ENCODE assay signal across 9 cellular contexts in the genomic region with DNA sequence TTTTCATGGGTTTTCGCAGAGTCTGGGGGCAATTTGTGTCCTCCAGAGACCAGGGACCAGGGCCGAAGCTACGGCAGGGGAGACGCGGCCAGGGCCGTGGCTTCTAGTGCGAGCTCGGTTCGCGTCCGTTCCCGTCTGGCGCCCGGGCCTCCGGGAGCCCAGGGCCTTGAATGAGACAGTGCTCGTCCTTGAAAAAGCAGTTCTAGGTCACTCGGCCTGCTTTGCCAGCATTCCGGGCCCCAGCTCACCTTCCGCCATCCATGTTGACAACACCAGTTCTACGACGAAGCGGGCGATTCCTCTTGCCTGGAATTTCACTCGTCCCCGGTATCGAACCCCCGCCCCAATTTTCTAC. TPM values are rescaled to one million over a fixed set of nuclear protein-coding genes. Genes with fewer than 3 reads are reported as not detected.
DNase-seq lines count a peak whose midpoint lies in the region; ATAC-seq, FAIRE-seq and TF ChIP-seq lines count a peak whose summit lies in the region.
"Had no signal": no experiment of that assay in that cellular context is flagged by ENCODE, and none has a peak within 500 bp of the region (broad histone marks: within the 10 kb centered on the region; RNA-seq: fewer than 3 reads in every experiment).

No MANE protein-coding gene starts in this region.

- peaks cover 18% of the 10 kb centered on the region for H3K27me3 Mint-ChIP-seq in stimulated activated memory B cell treated with anti-CD40 and anti-IgM and Interleukin-4, amounts not matched to agents 10 μg/mL and 1 μg/mL and 100 μg/mL, for 72 hours

- H3K4me1 Mint-ChIP-seq in stimulated activated memory B cell treated with anti-CD40 and anti-IgM and Interleukin-4, amounts not matched to agents 10 μg/mL and 1 μg/mL and 100 μg/mL, for 72 hours: peaks cover 17% of the 10 kb centered on the region

- H3K4me1 ChIP-seq in KMS-11 (ENCODE audit: low read depth, poor library complexity, severe bottlenecking) (peaks cover 8% of the 10 kb centered on the region), K562 (replicated peaks in 1 of 2; ENCODE audit: control insufficient read depth in 2 of 2, insufficient read depth in 2 of 2, low read length in 2 of 2) (peaks cover 4 to 9% of the 10 kb centered on the region in 2 experiments; a peak in 3 of 5 replicates)

- TF ChIP-seq CTCF in AG04450 (IDR thresholded peaks at IDR 0.05; ENCODE audit: low read depth, low read length): no peak
- TF ChIP-seq CTCF in KMS-11 (conservative IDR thresholded peaks at IDR 0.05; ENCODE audit: low read depth, low read length): no peak
- no peak for TF ChIP-seq CTCF in K562 (IDR thresholded peaks at IDR 0.05 in 2 of 3, conservative IDR thresholded peaks at IDR 0.05 in 1 of 3; ENCODE audit: insufficient read depth in 2 of 3, low read depth in 1 of 3, low read length in 3 of 3)

- H3K27me3 ChIP-seq in AG04450 (ENCODE audit: control insufficient read depth, insufficient read depth, low read length): peaks cover 7% of the 10 kb centered on the region
- no peaks in the 10 kb centered on the region for H3K27me3 ChIP-seq in KMS-11 (ENCODE audit: insufficient read depth, low read depth)
- H3K27me3 ChIP-seq in K562 (ENCODE audit: control insufficient read depth in 2 of 2, insufficient read depth in 2 of 2, low read length in 2 of 2): no peaks in the 10 kb centered on the region; a peak in 1 of 5 replicates

- CTCF ChIA-PET in AG04450 (lab: Charles Lee): interaction anchor here (4.0 to 5.4 kb wide), 2 partner anchors 9 to 420 kb away, joined by 29 to 58 read pairs; no protein-coding TSS in a partner anchor
- CTCF ChIA-PET in K562 (lab: Yijun Ruan, JAX; ENCODE audit: low intra/inter-chr PET ratio): interaction anchor here (1.0 kb wide), 1 partner anchor 9 kb away, joined by 3 read pairs; no protein-coding TSS in a partner anchor

- peak; percentile 29 for ATAC-seq in GM19395 (IDR thresholded peaks at IDR 0.05; ENCODE audit: unreplicated experiment)
- ATAC-seq in K562: peak; percentile 66
- peak; percentile 37 for ATAC-seq in stimulated activated memory B cell treated with anti-CD40 and anti-IgM and Interleukin-4, amounts not matched to agents 10 μg/mL and 1 μg/mL and 100 μg/mL, for 72 hours

- H3K27ac ChIP-seq in AG04450 (ENCODE audit: low read depth, low read length) (peak overlapping the region; percentile 63), KMS-11 (peak overlapping the region; percentile 88), K562 (ENCODE audit: extremely low read depth, low read depth, low read length) (peak overlapping the region; percentile 100)

- H3K79me2 ChIP-seq in KMS-11 (ENCODE audit: insufficient read depth, low read depth): no peaks in the 10 kb centered on the region
- H3K79me2 ChIP-seq in K562 (ENCODE audit: control insufficient read depth, insufficient read depth, low read length): peaks cover 22% of the 10 kb centered on the region

- WGBS in K562 (ENCODE audit: insufficient coverage, low coverage, missing lambda C conversion rate): under 1% methylated on average over 27 of the region's 27 CpGs

- no peak for DNase-seq in AG04450 (ENCODE audit: low read depth, low spot score)
- DNase-seq in K562 (ENCODE audit: extremely low read depth in 1 of 4, low spot score in 3 of 4): peak; percentile 32 to 54 (median 38)
- DNase-seq in iris pigment epithelial cell (ENCODE audit: low read depth): peak; percentile 22
- no peak for DNase-seq in pons (ENCODE audit: low spot score)
- DNase-seq in NCI-H2029 treated with DMSO at 0.1 percent for 48 hours (lab: John Stamatoyannopoulos, UW): no peak

- peak overlapping the region; percentile 98 for H3K27ac Mint-ChIP-seq in stimulated activated memory B cell treated with anti-CD40 and anti-IgM and Interleukin-4, amounts not matched to agents 10 μg/mL and 1 μg/mL and 100 μg/mL, for 72 hours

- TF ChIP-seq POLR2A in K562 (conservative IDR thresholded peaks at IDR 0.05): peak; percentile 15; the same call in 1 of the 2 replicates

- peak overlapping the region; percentile 75 for H3K4me3 ChIP-seq in AG04450 (ENCODE audit: low read depth, low read length)
- no peak overlapping the region for H3K4me3 ChIP-seq in KMS-11 (IDR thresholded peaks at IDR 0.05; ENCODE audit: insufficient read depth, low read depth, low read length)
- peak overlapping the region; percentile 73 for H3K4me3 ChIP-seq in K562

- H3K9me3 ChIP-seq in AG04450 (ENCODE audit: control insufficient read depth, insufficient read depth, low read length) (no peaks in the 10 kb centered on the region; the same call in 1 of the 2 replicates), K562 (replicated peaks; ENCODE audit: control insufficient read depth, insufficient read depth, low read depth, low read length) (no peaks in the 10 kb centered on the region)

- TF ChIP-seq RAD21 in K562 (CRISPR knock-in tag; conservative IDR thresholded peaks at IDR 0.05 in 1 of 2, IDR thresholded peaks at IDR 0.05 in 1 of 2): no peak

- POLR2A ChIA-PET in AG04450 (lab: Yijun Ruan, JAX) (no interaction called here), K562 (lab: Yijun Ruan, JAX) (interaction anchor here (0.6 to 2.1 kb wide), 13 partner anchors 9 to 431 kb away, joined by 3 to 8 read pairs (median 3); no protein-coding TSS in a partner anchor)

- H3K4me3 Mint-ChIP-seq in stimulated activated memory B cell treated with anti-CD40 and anti-IgM and Interleukin-4, amounts not matched to agents 10 μg/mL and 1 μg/mL and 100 μg/mL, for 72 hours: peak overlapping the region; percentile 81

- H3K36me3 ChIP-seq in KMS-11 (ENCODE audit: insufficient read depth): no peaks in the 10 kb centered on the region
- H3K36me3 ChIP-seq in K562 (ENCODE audit: control insufficient read depth, insufficient read depth, low read length): no peaks in the 10 kb centered on the region; the same call in 2 of the 3 replicates

- H4K20me1 ChIP-seq in KMS-11 (ENCODE audit: insufficient read depth): no peaks in the 10 kb centered on the region
- no peaks in the 10 kb centered on the region for H4K20me1 ChIP-seq in K562 (replicated peaks; ENCODE audit: control insufficient read depth, insufficient read depth, low read length)

- H3K9me1 ChIP-seq in K562 (ENCODE audit: control insufficient read depth, insufficient read depth, low read length): no peaks in the 10 kb centered on the region

- no peak for TF ChIP-seq EP300 in K562 (IDR thresholded peaks at IDR 0.05; ENCODE audit: low read length)

- TSS peak; percentile 66 for BruUV-seq in K562 (replicated peaks; lab: Mats Ljungman, UMichigan)

- H3K9ac ChIP-seq in KMS-11 (peak overlapping the region; percentile 86), K562 (ENCODE audit: insufficient read depth in 1 of 2, low read depth in 2 of 2, low read length in 2 of 2) (peak overlapping the region; percentile 98 to 100)

- H2AFZ ChIP-seq in KMS-11 (ENCODE audit: low read depth) (peak overlapping the region; percentile 96), K562 (ENCODE audit: low read depth, low read length) (peak overlapping the region; percentile 93)

- H3K4me2 ChIP-seq in KMS-11: peak overlapping the region; percentile 62; the same call in 1 of the 2 replicates
- H3K4me2 ChIP-seq in K562 (ENCODE audit: insufficient read depth, low read length): peak overlapping the region; percentile 99

- intact Hi-C loops in K562 (cut with micrococcal nuclease): loop anchor here (2.0 kb wide), 1 partner anchor 152 kb away; a partner anchor contains a TSS

- peaks cover 10% of the 10 kb centered on the region for H3K9me3 Mint-ChIP-seq in stimulated activated memory B cell treated with anti-CD40 and anti-IgM and Interleukin-4, amounts not matched to agents 10 μg/mL and 1 μg/mL and 100 μg/mL, for 72 hours

- no peak for FAIRE-seq in K562 (lab: Jason Lieb, UNC)
- FAIRE-seq: endometrium had no signal

- H3K36me3 Mint-ChIP-seq in stimulated activated memory B cell treated with anti-CD40 and anti-IgM and Interleukin-4, amounts not matched to agents 10 μg/mL and 1 μg/mL and 100 μg/mL, for 72 hours: peaks cover 28% of the 10 kb centered on the region

- in situ Hi-C loops in K562 (cut with MboI): no loop called here

RNA-seq across cellular contexts. Expression of a gene that starts 4.5 kb away (rescaled TPM):
- not detected in 2 replicates for polyA plus RNA-seq in AG04450 (2011; rRNA removed)
- not detected in 2 replicates for polyA minus RNA-seq in AG04450 (2011; rRNA and poly(A)+ RNA removed)
- total RNA-seq in K562 (2011; cell fraction: chromatin; rRNA removed; ENCODE audit: low replicate concordance): not detected in 2 replicates
- total RNA-seq in K562 (2011; cell fraction: nucleolus; rRNA removed): 0.33 TPM in 1 of 2 replicates, not detected in the other
- total RNA-seq in K562 (2011; cell fraction: nucleoplasm; rRNA removed): not detected in 2 replicates
- not detected in 2 replicates for total RNA-seq in K562 (2014; rRNA removed)
- total RNA-seq in K562 (2014; rRNA removed; fragmentation: Illumina TruSeq; extraction: Trizol): not detected in 2 replicates
- total RNA-seq in K562 (2015; rRNA removed; fragmentation: Illumina TruSeq; extraction: Trizol): not detected in 2 replicates
- total RNA-seq in K562 (2021): not detected in 2 replicates
- not detected in 2 replicates for polyA plus RNA-seq in K562 (2011; rRNA removed)
- not detected in 2 replicates for polyA plus RNA-seq in K562 (2011; cell fraction: cytosol; rRNA removed)
- not detected in 2 replicates for polyA plus RNA-seq in K562 (2011; cell fraction: nucleus; rRNA removed)
- polyA plus RNA-seq in K562 (2012): 0.21 and 0.76 TPM in 2 replicates
- not detected in 2 replicates for polyA plus RNA-seq in K562 (2014; fragmentation: Illumina TruSeq; extraction: Trizol)
- polyA plus RNA-seq in K562 (2014; fragmentation: Nextera tagmentation; extraction: Ambion mirVana): not detected
- polyA plus RNA-seq in K562 (2014; rRNA removed): not detected in 2 replicates
- not detected in 2 replicates for polyA minus RNA-seq in K562 (2011; rRNA and poly(A)+ RNA removed)
- polyA minus RNA-seq in K562 (2011; cell fraction: cytosol; rRNA and poly(A)+ RNA removed): not detected in 2 replicates
- not detected in 2 replicates for polyA minus RNA-seq in K562 (2011; cell fraction: nucleus; rRNA and poly(A)+ RNA removed)

RNA-seq across cellular contexts. Expression of a gene that starts 15.2 kb away (rescaled TPM):
- polyA plus RNA-seq in AG04450 (2011; rRNA removed) (0.24 and 0.32 TPM in 2 replicates), K562 (2011; rRNA removed) (not detected in 2 replicates), K562 (2014; fragmentation: Illumina TruSeq; extraction: Trizol) (not detected in 2 replicates), K562 (2014; fragmentation: Nextera tagmentation; extraction: Ambion mirVana) (not detected), K562 (2014; rRNA removed) (not detected in 2 replicates)
- 0.28 and 0.35 TPM in 2 replicates for polyA minus RNA-seq in AG04450 (2011; rRNA and poly(A)+ RNA removed)
- not detected in 2 replicates for total RNA-seq in K562 (2011; cell fraction: chromatin; rRNA removed; ENCODE audit: low replicate concordance)
- total RNA-seq in K562 (2011; cell fraction: nucleolus; rRNA removed): not detected in 2 replicates
- total RNA-seq in K562 (2011; cell fraction: nucleoplasm; rRNA removed): not detected in 2 replicates
- total RNA-seq in K562 (2014; rRNA removed) (0.04 TPM in 1 of 2 replicates, not detected in the other), K562 (2014; rRNA removed; fragmentation: Illumina TruSeq; extraction: Trizol) (not detected in 2 replicates), K562 (2015; rRNA removed; fragmentation: Illumina TruSeq; extraction: Trizol) (not detected in 2 replicates), K562 (2021) (0.09 and 0.18 TPM in 2 replicates)
- polyA plus RNA-seq in K562 (2011; cell fraction: cytosol; rRNA removed): not detected in 2 replicates
- polyA plus RNA-seq in K562 (2011; cell fraction: nucleus; rRNA removed): not detected in 2 replicates
- 0.03 and 0.17 TPM in 2 replicates for polyA plus RNA-seq in K562 (2012)
- not detected in 2 replicates for polyA minus RNA-seq in K562 (2011; rRNA and poly(A)+ RNA removed)
- polyA minus RNA-seq in K562 (2011; cell fraction: cytosol; rRNA and poly(A)+ RNA removed): not detected in 2 replicates
- not detected in 2 replicates for polyA minus RNA-seq in K562 (2011; cell fraction: nucleus; rRNA and poly(A)+ RNA removed)

RNA-seq across cellular contexts. Expression of a gene that starts 41.3 kb away (rescaled TPM):
- polyA plus RNA-seq in AG04450 (2011; rRNA removed): 30.1 and 34.2 TPM in 2 replicates
- polyA minus RNA-seq in AG04450 (2011; rRNA and poly(A)+ RNA removed): 28.0 and 35.0 TPM in 2 replicates
- total RNA-seq in K562 (2011; cell fraction: chromatin; rRNA removed; ENCODE audit: low replicate concordance): 29.0 and 38.0 TPM in 2 replicates
- total RNA-seq in K562 (2011; cell fraction: nucleolus; rRNA removed): 15.8 and 18.7 TPM in 2 replicates
- 25.8 and 32.9 TPM in 2 replicates for total RNA-seq in K562 (2011; cell fraction: nucleoplasm; rRNA removed)
- total RNA-seq in K562 (2014; rRNA removed): 13.3 and 24.2 TPM in 2 replicates
- total RNA-seq in K562 (2014; rRNA removed; fragmentation: Illumina TruSeq; extraction: Trizol): 19.6 and 30.6 TPM in 2 replicates
- 18.9 and 21.2 TPM in 2 replicates for total RNA-seq in K562 (2015; rRNA removed; fragmentation: Illumina TruSeq; extraction: Trizol)
- 18.6 and 21.6 TPM in 2 replicates for total RNA-seq in K562 (2021)
- polyA plus RNA-seq in K562 (2011; rRNA removed): 25.1 and 26.2 TPM in 2 replicates
- polyA plus RNA-seq in K562 (2011; cell fraction: cytosol; rRNA removed): 19.1 and 23.0 TPM in 2 replicates
- polyA plus RNA-seq in K562 (2011; cell fraction: nucleus; rRNA removed): 13.0 and 17.0 TPM in 2 replicates
- polyA plus RNA-seq in K562 (2012): 17.3 and 20.3 TPM in 2 replicates
- 19.8 and 21.0 TPM in 2 replicates for polyA plus RNA-seq in K562 (2014; fragmentation: Illumina TruSeq; extraction: Trizol)
- 10 to 100 TPM; 20.0 to 29.0 TPM for polyA plus RNA-seq in K562 (2014; fragmentation: Nextera tagmentation; extraction: Ambion mirVana)
- 15.8 and 24.4 TPM in 2 replicates for polyA plus RNA-seq in K562 (2014; rRNA removed)
- polyA minus RNA-seq in K562 (2011; rRNA and poly(A)+ RNA removed): 21.1 and 22.8 TPM in 2 replicates
- 10.3 and 18.6 TPM in 2 replicates for polyA minus RNA-seq in K562 (2011; cell fraction: cytosol; rRNA and poly(A)+ RNA removed)
- 10.5 and 11.2 TPM in 2 replicates for polyA minus RNA-seq in K562 (2011; cell fraction: nucleus; rRNA and poly(A)+ RNA removed)

Comparison
In these comparisons a context has a peak if more than half of its experiments do, and no peak if none do; other contexts are left out.
1. DNase-seq: peak in K562 (4 of 4) and iris pigment epithelial cell (single experiment); none in AG04450 (single experiment), pons (single experiment) and NCI-H2029 treated with DMSO at 0.1 percent for 48 hours (single experiment).
2. Peak in every context shown above with its lines, with median percentiles within 50 percentile points of each other: H3K27ac ChIP-seq and ATAC-seq.